In genomic region chr10:71816931-71817631, GRCh38 we compare ENCODE assay signal across 24 cellular contexts. TPM values are rescaled to one million over a fixed set of nuclear protein-coding genes. Genes with fewer than 3 reads are reported as not detected.
A peak's percentile ranks its signal among the peaks of the same experiment; 100 is the strongest.
DNase-seq lines count a peak whose midpoint lies in the region; ATAC-seq and FAIRE-seq lines count a peak whose summit lies in the region.
"Had no signal": no experiment of that assay in that cellular context is flagged by ENCODE, and none has a peak within 500 bp of the region (broad histone marks: within the 10 kb centered on the region; RNA-seq: fewer than 3 reads in every experiment).

No MANE protein-coding gene starts in this region.

- H3K4me3 Mint-ChIP-seq in activated T-cell treated with anti-CD3 and anti-CD28 coated beads, Interleukin-2, amount 50 U/mL, for 72 hours = no peak overlapping the region
- no peak overlapping the region for H3K4me3 Mint-ChIP-seq in stimulated activated memory B cell treated with anti-CD40 and anti-IgM and Interleukin-4, amounts not matched to agents 10 μg/mL and 1 μg/mL and 100 μg/mL, for 72 hours
- H3K4me3 Mint-ChIP-seq in activated CD8-positive, alpha-beta memory T cell treated with anti-CD3 and anti-CD28 coated beads, Interleukin-2, amount 10 ng/mL, durations not matched to agents 7 days and 5 days = no peak overlapping the region

- ATAC-seq in activated T-cell treated with anti-CD3 and anti-CD28 coated beads, Interleukin-2, amount 50 U/mL, for 72 hours (replicated peaks in 1 of 2) = no peak
- no peak for ATAC-seq in stimulated activated memory B cell treated with anti-CD40 and anti-IgM and Interleukin-4, amounts not matched to agents 10 μg/mL and 1 μg/mL and 100 μg/mL, for 72 hours
- ATAC-seq in activated CD8-positive, alpha-beta memory T cell treated with anti-CD3 and anti-CD28 coated beads, Interleukin-2, amount 10 ng/mL, durations not matched to agents 7 days and 5 days = no peak
- ATAC-seq: activated CD4-positive, CD25-positive, alpha-beta regulatory T cell treated with anti-CD3 and anti-CD28 coated beads, Interleukin-2, amount 50 U/mL, for 24 hours had no signal

- H3K27ac Mint-ChIP-seq in activated T-cell treated with anti-CD3 and anti-CD28 coated beads, Interleukin-2, amount 50 U/mL, for 72 hours = peak overlapping the region; percentile 25
- peak overlapping the region; percentile 40 for H3K27ac Mint-ChIP-seq in stimulated activated memory B cell treated with anti-CD40 and anti-IgM and Interleukin-4, amounts not matched to agents 10 μg/mL and 1 μg/mL and 100 μg/mL, for 72 hours
- H3K27ac Mint-ChIP-seq in activated CD8-positive, alpha-beta memory T cell treated with anti-CD3 and anti-CD28 coated beads, Interleukin-2, amount 10 ng/mL, durations not matched to agents 7 days and 5 days = no peak overlapping the region

- no peak overlapping the region for H3K4me3 ChIP-seq in adipocyte (ENCODE audit: low read length)
- H3K4me3 ChIP-seq: BLaER1 treated with 17β-estradiol and CSF1 and Interleukin-3, amounts not matched to agents 10 nM and 100 nM; esophagus squamous epithelium; sigmoid colon; SJCRH30 had no signal

- H3K27me3 Mint-ChIP-seq in activated T-cell treated with anti-CD3 and anti-CD28 coated beads, Interleukin-2, amount 50 U/mL, for 72 hours (ENCODE audit: low read depth) = no peaks in the 10 kb centered on the region
- no peaks in the 10 kb centered on the region for H3K27me3 Mint-ChIP-seq in stimulated activated memory B cell treated with anti-CD40 and anti-IgM and Interleukin-4, amounts not matched to agents 10 μg/mL and 1 μg/mL and 100 μg/mL, for 72 hours
- no peaks in the 10 kb centered on the region for H3K27me3 Mint-ChIP-seq in activated CD8-positive, alpha-beta memory T cell treated with anti-CD3 and anti-CD28 coated beads, Interleukin-2, amount 10 ng/mL, durations not matched to agents 7 days and 5 days

- no peak for DNase-seq in activated T-cell treated with anti-CD3 and anti-CD28 coated beads, Interleukin-2, amount 50 U/mL, for 72 hours
- no peak for DNase-seq in activated T-cell treated with anti-CD3 and anti-CD28 coated beads for 4 hours
- DNase-seq in adipocyte (ENCODE audit: low read depth) = no peak
- peak; percentile 27 to 31 for DNase-seq in hippocampal formation (lab: John Stamatoyannopoulos, UW)
- DNase-seq in activated CD8-positive, alpha-beta memory T cell treated with anti-CD3 and anti-CD28 coated beads for 24 hours = no peak
- no peak for DNase-seq in GM19239 (ENCODE audit: insufficient read length, low spot score)
- DNase-seq in activated CD8-positive, alpha-beta memory T cell treated with anti-CD3 and anti-CD28 coated beads, Interleukin-2, amount 10 ng/mL, durations not matched to agents 7 days and 5 days = no peak
- DNase-seq: activated gamma-delta T cell; esophagus squamous epithelium; glutamatergic neuron; H7; mesenchymal stem cell; NCI-H1048; NCI-H2081; NCI-H510A treated with DMSO at 0.1 percent for 48 hours; SJCRH30; stimulated activated CD4-positive, alpha-beta T cell treated with anti-CD3 and anti-CD28 coated beads, Interleukin-4, amount 100 ng/mL, for 1 hour; T-helper 9 cell had no signal

- H3K4me1 Mint-ChIP-seq in activated T-cell treated with anti-CD3 and anti-CD28 coated beads, Interleukin-2, amount 50 U/mL, for 72 hours (ENCODE audit: low read depth) = peaks cover 9% of the 10 kb centered on the region
- no peaks in the 10 kb centered on the region for H3K4me1 Mint-ChIP-seq in stimulated activated memory B cell treated with anti-CD40 and anti-IgM and Interleukin-4, amounts not matched to agents 10 μg/mL and 1 μg/mL and 100 μg/mL, for 72 hours
- H3K4me1 Mint-ChIP-seq in activated CD8-positive, alpha-beta memory T cell treated with anti-CD3 and anti-CD28 coated beads, Interleukin-2, amount 10 ng/mL, durations not matched to agents 7 days and 5 days = peaks cover 11% of the 10 kb centered on the region

- H3K9me3 ChIP-seq in adipocyte (ENCODE audit: control insufficient read depth, low read length) = no peaks in the 10 kb centered on the region
- H3K9me3 ChIP-seq: BLaER1 treated with 17β-estradiol and CSF1 and Interleukin-3, amounts not matched to agents 10 nM and 100 nM; esophagus squamous epithelium; sigmoid colon; SJCRH30 had no signal

- H3K36me3 Mint-ChIP-seq in activated T-cell treated with anti-CD3 and anti-CD28 coated beads, Interleukin-2, amount 50 U/mL, for 72 hours (ENCODE audit: insufficient read depth in 2 of 2) = peaks cover 4 to 11% of the 10 kb centered on the region in 2 donors
- peaks cover 78% of the 10 kb centered on the region for H3K36me3 Mint-ChIP-seq in stimulated activated memory B cell treated with anti-CD40 and anti-IgM and Interleukin-4, amounts not matched to agents 10 μg/mL and 1 μg/mL and 100 μg/mL, for 72 hours
- peaks cover 13% of the 10 kb centered on the region for H3K36me3 Mint-ChIP-seq in activated CD8-positive, alpha-beta memory T cell treated with anti-CD3 and anti-CD28 coated beads, Interleukin-2, amount 10 ng/mL, durations not matched to agents 7 days and 5 days

- CTCF ChIA-PET in activated CD8-positive, alpha-beta memory T cell treated with anti-CD3 and anti-CD28 coated beads, Interleukin-2, amount 10 ng/mL, durations not matched to agents 7 days and 5 days (lab: Charles Lee) = interaction anchor here (0.8 to 0.9 kb wide), 2 partner anchors 20 to 43 kb away, joined by 3 read pairs; no protein-coding TSS in a partner anchor

- peak overlapping the region; percentile 41 for H3K9ac ChIP-seq in adipocyte (ENCODE audit: low read length)
- H3K9ac ChIP-seq: KMS-11 had no signal

- H3K36me3 ChIP-seq in adipocyte (ENCODE audit: control insufficient read depth, insufficient read depth, low read length, severe bottlenecking) = peaks cover 83% of the 10 kb centered on the region

- FAIRE-seq in GM19239 (lab: Jason Lieb, UNC) = no peak
- FAIRE-seq: astrocyte had no signal

- H3K27me3 ChIP-seq in adipocyte (replicated peaks; ENCODE audit: control insufficient read depth, insufficient read depth, low read length) = no peaks in the 10 kb centered on the region
- H3K27me3 ChIP-seq: BLaER1 treated with 17β-estradiol and CSF1 and Interleukin-3, amounts not matched to agents 10 nM and 100 nM; esophagus squamous epithelium; sigmoid colon; SJCRH30 had no signal

- no peaks in the 10 kb centered on the region for H3K9me3 Mint-ChIP-seq in activated T-cell treated with anti-CD3 and anti-CD28 coated beads, Interleukin-2, amount 50 U/mL, for 72 hours
- no peaks in the 10 kb centered on the region for H3K9me3 Mint-ChIP-seq in stimulated activated memory B cell treated with anti-CD40 and anti-IgM and Interleukin-4, amounts not matched to agents 10 μg/mL and 1 μg/mL and 100 μg/mL, for 72 hours
- H3K9me3 Mint-ChIP-seq in activated CD8-positive, alpha-beta memory T cell treated with anti-CD3 and anti-CD28 coated beads, Interleukin-2, amount 10 ng/mL, durations not matched to agents 7 days and 5 days (ENCODE audit: low read depth) = no peaks in the 10 kb centered on the region

- peaks cover 36% of the 10 kb centered on the region for H3K4me1 ChIP-seq in adipocyte (ENCODE audit: control insufficient read depth, insufficient read depth, low read length)
- H3K4me1 ChIP-seq: SJCRH30 had no signal

RNA-seq across cellular contexts. Expression of gene PSAP, which starts 34.0 kb away (rescaled TPM):
- total RNA-seq in activated T-cell treated with anti-CD3 and anti-CD28 coated beads, Interleukin-2, amount 50 U/mL, for 72 hours = 100 to 1,000 TPM; 111 to 139 TPM
- 100 to 1,000 TPM; 111 to 118 TPM for total RNA-seq in activated CD8-positive, alpha-beta memory T cell treated with anti-CD3 and anti-CD28 coated beads, Interleukin-2, amount 10 ng/mL, durations not matched to agents 7 days and 5 days

RNA-seq across cellular contexts. Expression of gene VSIR, which starts 43.8 kb away (rescaled TPM):
- total RNA-seq in activated T-cell treated with anti-CD3 and anti-CD28 coated beads, Interleukin-2, amount 50 U/mL, for 72 hours = 10 to 100 TPM; 70.1 to 70.5 TPM
- 10 to 100 TPM; 37.8 to 68.4 TPM for total RNA-seq in activated CD8-positive, alpha-beta memory T cell treated with anti-CD3 and anti-CD28 coated beads, Interleukin-2, amount 10 ng/mL, durations not matched to agents 7 days and 5 days

Comparison
In these comparisons a context has a peak if more than half of its experiments do, and no peak if none do; other contexts are left out.
1. DNase-seq: peak in hippocampal formation (2 of 2); none in activated T-cell treated with anti-CD3 and anti-CD28 coated beads, Interleukin-2, amount 50 U/mL, for 72 hours (0 of 2), activated T-cell treated with anti-CD3 and anti-CD28 coated beads for 4 hours (single experiment), adipocyte (single experiment), activated CD8-positive, alpha-beta memory T cell treated with anti-CD3 and anti-CD28 coated beads for 24 hours (single experiment), GM19239 (single experiment) and activated CD8-positive, alpha-beta memory T cell treated with anti-CD3 and anti-CD28 coated beads, Interleukin-2, amount 10 ng/mL, durations not matched to agents 7 days and 5 days (single experiment).